In the genomic region with DNA sequence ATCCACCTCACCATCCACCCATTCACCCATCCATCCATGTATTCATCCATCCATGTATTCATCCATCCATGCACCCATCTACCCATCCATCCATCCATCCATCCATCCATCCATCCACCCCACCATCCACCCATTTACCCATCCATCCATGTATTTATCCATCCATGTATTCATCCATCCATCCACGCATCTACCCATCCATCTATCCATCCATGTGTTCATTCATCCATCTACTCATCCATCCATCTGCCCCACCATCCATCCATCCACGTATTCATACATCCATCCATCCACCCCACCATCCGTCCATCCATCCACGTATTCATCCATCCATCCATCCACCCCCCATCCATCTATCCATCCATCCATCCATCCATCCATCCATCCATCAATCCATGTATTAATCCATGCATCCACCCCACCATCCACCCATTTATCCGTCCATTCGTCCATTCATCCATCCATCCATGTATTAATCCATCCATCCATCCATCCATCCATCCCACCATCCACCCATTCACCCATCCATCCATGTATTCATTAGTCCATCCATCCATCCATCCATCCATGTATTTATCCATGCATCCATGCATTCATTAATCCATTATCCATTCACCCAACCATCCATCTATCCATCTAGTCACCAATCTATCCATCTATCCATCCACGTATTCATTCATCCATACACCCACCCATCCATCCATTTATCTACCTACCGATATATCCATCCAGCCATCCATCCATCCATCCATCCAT, we compare ENCODE assay signal across 2 cellular contexts.
TF ChIP-seq lines count a peak whose summit lies in the region.

No MANE protein-coding gene starts in this region.

TF ChIP-seq in HepG2, 621 proteins besides CTCF, POLR2A, EP300 and RAD21:
- TF ChIP-seq, protein P1, sequence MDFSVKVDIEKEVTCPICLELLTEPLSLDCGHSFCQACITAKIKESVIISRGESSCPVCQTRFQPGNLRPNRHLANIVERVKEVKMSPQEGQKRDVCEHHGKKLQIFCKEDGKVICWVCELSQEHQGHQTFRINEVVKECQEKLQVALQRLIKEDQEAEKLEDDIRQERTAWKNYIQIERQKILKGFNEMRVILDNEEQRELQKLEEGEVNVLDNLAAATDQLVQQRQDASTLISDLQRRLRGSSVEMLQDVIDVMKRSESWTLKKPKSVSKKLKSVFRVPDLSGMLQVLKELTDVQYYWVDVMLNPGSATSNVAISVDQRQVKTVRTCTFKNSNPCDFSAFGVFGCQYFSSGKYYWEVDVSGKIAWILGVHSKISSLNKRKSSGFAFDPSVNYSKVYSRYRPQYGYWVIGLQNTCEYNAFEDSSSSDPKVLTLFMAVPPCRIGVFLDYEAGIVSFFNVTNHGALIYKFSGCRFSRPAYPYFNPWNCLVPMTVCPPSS (IDR thresholded peaks at IDR 0.05), result peak; percentile 10; the same call in 1 of the 2 replicates
- TF ChIP-seq, protein P2, sequence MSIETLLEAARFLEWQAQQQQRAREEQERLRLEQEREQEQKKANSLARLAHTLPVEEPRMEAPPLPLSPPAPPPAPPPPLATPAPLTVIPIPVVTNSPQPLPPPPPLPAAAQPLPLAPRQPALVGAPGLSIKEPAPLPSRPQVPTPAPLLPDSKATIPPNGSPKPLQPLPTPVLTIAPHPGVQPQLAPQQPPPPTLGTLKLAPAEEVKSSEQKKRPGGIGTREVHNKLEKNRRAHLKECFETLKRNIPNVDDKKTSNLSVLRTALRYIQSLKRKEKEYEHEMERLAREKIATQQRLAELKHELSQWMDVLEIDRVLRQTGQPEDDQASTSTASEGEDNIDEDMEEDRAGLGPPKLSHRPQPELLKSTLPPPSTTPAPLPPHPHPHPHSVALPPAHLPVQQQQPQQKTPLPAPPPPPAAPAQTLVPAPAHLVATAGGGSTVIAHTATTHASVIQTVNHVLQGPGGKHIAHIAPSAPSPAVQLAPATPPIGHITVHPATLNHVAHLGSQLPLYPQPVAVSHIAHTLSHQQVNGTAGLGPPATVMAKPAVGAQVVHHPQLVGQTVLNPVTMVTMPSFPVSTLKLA (IDR thresholded peaks at IDR 0.05), result peak; percentile 40; the same call in 1 of the 2 replicates
- no peak for TF ChIP-seq EZH2 (conservative IDR thresholded peaks at IDR 0.05; ENCODE audit: low read depth, low read length)

TF ChIP-seq in H1, 55 proteins besides CTCF, POLR2A, EP300 and RAD21:
- TF ChIP-seq ASH2L (IDR thresholded peaks at IDR 0.05; ENCODE audit: low read length), result no peak
